ENCODE assay signal across 8 cellular contexts in genomic region chr1:173867753-173868265, GRCh38. TPM values are rescaled to one million over a fixed set of nuclear protein-coding genes. Genes with fewer than 3 reads are reported as not detected.
DNase-seq lines count a peak whose midpoint lies in the region; ATAC-seq and TF ChIP-seq lines count a peak whose summit lies in the region.

TSS of gene GAS5 (minus strand) at chr1:173867989.

- no peaks in the 10 kb centered on the region for H3K9me3 ChIP-seq in duodenal mucosa (ENCODE audit: control insufficient read depth in 1 of 2, low read length in 2 of 2)

- H3K27me3 Mint-ChIP-seq in activated CD4-positive, alpha-beta memory T cell treated with anti-CD3 and anti-CD28 coated beads for 36 hours, result peaks cover 3% of the 10 kb centered on the region

- intact Hi-C loops in activated CD4-positive, alpha-beta memory T cell treated with anti-CD3 and anti-CD28 coated beads for 36 hours (cut with micrococcal nuclease), result loop anchor here (1.0 to 5.0 kb wide), 10 partner anchors 44 to 1336 kb away; partner anchors contain the start of genes CACYBP, CENPL, DARS2 and KLHL20
- intact Hi-C loops in lower leg skin (cut with DNase I; ENCODE audit: low total_unique reads), result no loop called here

- no peaks in the 10 kb centered on the region for H3K27me3 ChIP-seq in duodenal mucosa (ENCODE audit: control insufficient read depth in 1 of 2, insufficient read depth in 2 of 2, low read length in 2 of 2)

- ATAC-seq in GM19372 (IDR thresholded peaks at IDR 0.05; ENCODE audit: low read depth, unreplicated experiment) (peak; percentile 63), HG03558 (IDR thresholded peaks at IDR 0.05; ENCODE audit: extremely low read depth, unreplicated experiment) (peak; percentile 51)

- TF ChIP-seq CTCF in C4-2B (conservative IDR thresholded peaks at IDR 0.05), result no peak
- no peak for TF ChIP-seq CTCF in lower leg skin (IDR thresholded peaks at IDR 0.05)

- H3K4me1 Mint-ChIP-seq in activated CD4-positive, alpha-beta memory T cell treated with anti-CD3 and anti-CD28 coated beads for 36 hours (ENCODE audit: low read depth), result peaks cover 68% of the 10 kb centered on the region

- POLR2A ChIA-PET in activated CD4-positive, alpha-beta memory T cell treated with anti-CD3 and anti-CD28 coated beads for 36 hours (lab: Charles Lee), result interaction anchor here (0.6 to 3.2 kb wide), 15 partner anchors 10 to 1335 kb away, joined by 3 to 25 read pairs (median 3); partner anchors contain the start of genes CENPL, DARS2, KLHL20 and MRPS14

- DNase-seq in NCI-H82 (lab: John Stamatoyannopoulos, UW) (peak; percentile 100), lower leg skin (ENCODE audit: low spot score in 2 of 2) (peak; percentile 100)
- peak; percentile 100 for DNase-seq in activated CD4-positive, alpha-beta memory T cell treated with anti-CD3 and anti-CD28 coated beads for 36 hours
- DNase-seq in stimulated activated CD4-positive, alpha-beta T cell treated with anti-CD3 and anti-CD28 coated beads, Interleukin-4, amount 100 ng/mL, for 48 hours (ENCODE audit: low read depth in 2 of 2), result peak; percentile 97 to 100

- H3K36me3 ChIP-seq in duodenal mucosa (ENCODE audit: control insufficient read depth in 1 of 2, insufficient read depth in 2 of 2, low read length in 2 of 2), result peaks cover 36 to 40% of the 10 kb centered on the region in 2 donors

- 0 to 1% methylated on average over 30 of the region's 30 CpGs for WGBS in lower leg skin, 2 donors

- peak within 1 kb of the TSS; percentile 71 to 85 for H3K9ac ChIP-seq in duodenal mucosa (ENCODE audit: low read depth in 1 of 2, low read length in 2 of 2)

- peak in 1 of 2 donors; percentile 64 for TF ChIP-seq POLR2A in lower leg skin (IDR thresholded peaks at IDR 0.05)

- peak within 1 kb of the TSS; percentile 90 for H3K27ac ChIP-seq in C4-2B
- peak within 1 kb of the TSS; percentile 97 for H3K27ac ChIP-seq in duodenal mucosa (ENCODE audit: low read depth, low read length)

- CTCF ChIA-PET in activated CD4-positive, alpha-beta memory T cell treated with anti-CD3 and anti-CD28 coated beads for 36 hours (lab: Charles Lee), result interaction anchor here (0.6 kb wide), 1 partner anchor 620 kb away, joined by 3 read pairs; no protein-coding TSS in a partner anchor

- peak within 1 kb of the TSS; percentile 98 for H3K27ac Mint-ChIP-seq in activated CD4-positive, alpha-beta memory T cell treated with anti-CD3 and anti-CD28 coated beads for 36 hours

- H3K9me3 Mint-ChIP-seq in activated CD4-positive, alpha-beta memory T cell treated with anti-CD3 and anti-CD28 coated beads for 36 hours, result no peaks in the 10 kb centered on the region

- peak within 1 kb of the TSS; percentile 92 to 95 for H3K4me3 ChIP-seq in duodenal mucosa (ENCODE audit: low read depth in 1 of 2, low read length in 2 of 2)
- peak within 1 kb of the TSS; percentile 69 for H3K4me3 ChIP-seq in lower leg skin (ENCODE audit: low read depth, poor library complexity, severe bottlenecking)

- H3K36me3 Mint-ChIP-seq in activated CD4-positive, alpha-beta memory T cell treated with anti-CD3 and anti-CD28 coated beads for 36 hours, result peaks cover 58% of the 10 kb centered on the region

- peak within 1 kb of the TSS; percentile 99 for H3K4me3 Mint-ChIP-seq in activated CD4-positive, alpha-beta memory T cell treated with anti-CD3 and anti-CD28 coated beads for 36 hours

- H3K4me1 ChIP-seq in duodenal mucosa (ENCODE audit: control insufficient read depth in 1 of 2, insufficient read depth in 2 of 2, low read length in 2 of 2), result peaks cover 39 to 47% of the 10 kb centered on the region in 2 donors

RNA-seq across cellular contexts. Expression of gene GAS5, which starts in this region (rescaled TPM):
- total RNA-seq in activated CD4-positive, alpha-beta memory T cell treated with anti-CD3 and anti-CD28 coated beads for 36 hours, result 100 to 1,000 TPM; 913 to 929 TPM
- 100 to 1,000 TPM; 311 to 461 (median 384) TPM for total RNA-seq in lower leg skin

Comparison
In these comparisons a context has a peak if more than half of its experiments do, and no peak if none do; other contexts are left out.
1. Peak in every context shown above with its lines: DNase-seq, ATAC-seq, H3K4me3 ChIP-seq and H3K27ac ChIP-seq.